ENCODE assay signal across 9 cellular contexts in the genomic region with DNA sequence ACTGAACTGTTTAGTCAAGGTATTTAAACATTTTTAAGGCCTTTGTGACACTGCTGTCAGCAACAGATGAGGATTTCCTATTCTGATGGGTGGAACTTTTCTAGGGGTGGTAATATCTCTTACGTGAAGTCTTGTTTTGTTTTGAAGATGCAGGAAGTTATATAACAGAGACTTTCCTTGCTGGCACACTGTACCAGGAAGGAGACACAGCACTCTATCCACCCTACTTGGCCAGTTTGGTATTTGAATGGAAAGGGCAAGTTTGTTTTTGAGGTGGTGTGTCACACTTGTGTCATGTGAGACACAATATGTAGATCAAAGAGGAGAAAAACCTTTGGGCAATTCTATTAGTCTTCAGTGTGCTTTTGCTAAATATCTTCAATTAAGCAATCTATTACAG. TPM values are rescaled to one million over a fixed set of nuclear protein-coding genes. Genes with fewer than 3 reads are reported as not detected.
DNase-seq lines count a peak whose midpoint lies in the region; ATAC-seq lines count a peak whose summit lies in the region.
"Had no signal": no experiment of that assay in that cellular context is flagged by ENCODE, and none has a peak within 500 bp of the region (broad histone marks: within the 10 kb centered on the region; RNA-seq: fewer than 3 reads in every experiment).

No MANE protein-coding gene starts in this region.

- H3K27ac ChIP-seq in mesendoderm (ENCODE audit: low read depth, low read length), result no peak overlapping the region
- H3K27ac ChIP-seq: 22Rv1 had no signal

- intact Hi-C loops in dendritic cell treated with granulocyte-macrophage colony-stimulating factor and Interleukin-4, amounts not matched to agents 40 ng/mL and 50 ng/mL, for 4 days (cut with micrococcal nuclease), result loop anchor here (10.0 kb wide), 1 partner anchor 56 kb away; a partner anchor contains a TSS

- H3K27me3 ChIP-seq in mesendoderm (ENCODE audit: insufficient read depth, low read length, poor library complexity), result no peaks in the 10 kb centered on the region

- WGBS in mesendoderm (ENCODE audit: extremely low coverage, insufficient coverage, low lambda C conversion rate), result no CpG with 5 or more reads among the region's 1 CpG

- no peak overlapping the region for H2AK5ac ChIP-seq in mesendoderm (ENCODE audit: low read length)

- H3K23ac ChIP-seq in mesendoderm (ENCODE audit: low read length), result no peak overlapping the region

- no peaks in the 10 kb centered on the region for H3K79me1 ChIP-seq in mesendoderm (ENCODE audit: low read length)

- H3K36me3 Mint-ChIP-seq in dendritic cell treated with granulocyte-macrophage colony-stimulating factor and Interleukin-4, amounts not matched to agents 40 ng/mL and 50 ng/mL, for 4 days (ENCODE audit: low read depth), result no peaks in the 10 kb centered on the region

- peak; percentile 31 for ATAC-seq in HG03571 (IDR thresholded peaks at IDR 0.05; ENCODE audit: unreplicated experiment)

- no peak overlapping the region for H3K4ac ChIP-seq in mesendoderm (ENCODE audit: low read depth, low read length)

- no peak overlapping the region for H3K18ac ChIP-seq in mesendoderm (ENCODE audit: low read length)

- peak overlapping the region; percentile 82 for H3K27ac Mint-ChIP-seq in dendritic cell treated with granulocyte-macrophage colony-stimulating factor and Interleukin-4, amounts not matched to agents 40 ng/mL and 50 ng/mL, for 4 days

- no peaks in the 10 kb centered on the region for H3K4me1 ChIP-seq in mesendoderm (ENCODE audit: control insufficient read depth, low read depth, low read length)

- no peak overlapping the region for H3K9ac ChIP-seq in mesendoderm (ENCODE audit: low read length)

- no peak overlapping the region for H3K4me2 ChIP-seq in mesendoderm (ENCODE audit: low read length)

- H2BK120ac ChIP-seq in mesendoderm (ENCODE audit: low read depth, low read length), result no peak overlapping the region

- H3K27me3 Mint-ChIP-seq in dendritic cell treated with granulocyte-macrophage colony-stimulating factor and Interleukin-4, amounts not matched to agents 40 ng/mL and 50 ng/mL, for 4 days, result no peaks in the 10 kb centered on the region

- H3K36me3 ChIP-seq in mesendoderm (ENCODE audit: control insufficient read depth, insufficient read depth, low read length), result no peaks in the 10 kb centered on the region

- H3K79me2 ChIP-seq in mesendoderm (ENCODE audit: control insufficient read depth, insufficient read depth, low read length), result no peaks in the 10 kb centered on the region

- H3K4me1 Mint-ChIP-seq in dendritic cell treated with granulocyte-macrophage colony-stimulating factor and Interleukin-4, amounts not matched to agents 40 ng/mL and 50 ng/mL, for 4 days (ENCODE audit: low read depth), result peaks cover 23% of the 10 kb centered on the region

- no peak overlapping the region for H3K4me3 ChIP-seq in mesendoderm (ENCODE audit: low read length)

- H3K4me3 Mint-ChIP-seq in dendritic cell treated with granulocyte-macrophage colony-stimulating factor and Interleukin-4, amounts not matched to agents 40 ng/mL and 50 ng/mL, for 4 days, result no peak overlapping the region

- no peak overlapping the region for H4K8ac ChIP-seq in mesendoderm (ENCODE audit: low read depth, low read length)

- H3K56ac ChIP-seq in mesendoderm (ENCODE audit: low read length), result no peak overlapping the region

- DNase-seq in DMS53 (lab: John Stamatoyannopoulos, UW), result peak; percentile 3
- DNase-seq in DMS53 treated with DMSO at 0.1 percent for 48 hours (lab: John Stamatoyannopoulos, UW; ENCODE audit: unreplicated experiment), result no peak
- DNase-seq in stimulated activated CD8-positive, alpha-beta memory T cell treated with anti-CD3 and anti-CD28 coated beads, Interleukin-7, amount 100 ng/mL, for 4 hours (ENCODE audit: low read depth in 2 of 2), result peak; percentile 2 to 21
- DNase-seq in NCI-H2107 treated with DMSO at 0.1 percent for 48 hours (lab: John Stamatoyannopoulos, UW; ENCODE audit: unreplicated experiment), result no peak
- DNase-seq in kidney glomerular epithelial cell (lab: John Stamatoyannopoulos, UW), result no peak
- DNase-seq in mesendoderm, result no peak

- H2BK5ac ChIP-seq in mesendoderm (ENCODE audit: low read length), result no peak overlapping the region

- no peaks in the 10 kb centered on the region for H3K9me3 Mint-ChIP-seq in dendritic cell treated with granulocyte-macrophage colony-stimulating factor and Interleukin-4, amounts not matched to agents 40 ng/mL and 50 ng/mL, for 4 days

- H4K5ac ChIP-seq in mesendoderm (ENCODE audit: low read length), result no peak overlapping the region

- H2BK15ac ChIP-seq in mesendoderm (replicated peaks; ENCODE audit: low read depth), result no peak overlapping the region

RNA-seq across cellular contexts. Expression of a gene that starts 51.6 kb away (rescaled TPM):
- 57.7 TPM for polyA plus RNA-seq in mesendoderm (2013, experiment 1 of 2)
- 57.4 TPM for polyA plus RNA-seq in mesendoderm (2013, experiment 2 of 2)

RNA-seq across cellular contexts. Expression of a gene that starts 56.0 kb away (rescaled TPM):
- 68.9 TPM for polyA plus RNA-seq in mesendoderm (2013, experiment 1 of 2)
- 68.1 TPM for polyA plus RNA-seq in mesendoderm (2013, experiment 2 of 2)

Comparison
In these comparisons a context has a peak if more than half of its experiments do, and no peak if none do; other contexts are left out.
1. DNase-seq: peak in DMS53 (single experiment) and stimulated activated CD8-positive, alpha-beta memory T cell treated with anti-CD3 and anti-CD28 coated beads, Interleukin-7, amount 100 ng/mL, for 4 hours (2 of 2); none in DMS53 treated with DMSO at 0.1 percent for 48 hours (single experiment), NCI-H2107 treated with DMSO at 0.1 percent for 48 hours (single experiment), kidney glomerular epithelial cell (single experiment) and mesendoderm (single experiment).